Comparison of ENCODE assay signal across 28 cellular contexts in the genomic region with DNA sequence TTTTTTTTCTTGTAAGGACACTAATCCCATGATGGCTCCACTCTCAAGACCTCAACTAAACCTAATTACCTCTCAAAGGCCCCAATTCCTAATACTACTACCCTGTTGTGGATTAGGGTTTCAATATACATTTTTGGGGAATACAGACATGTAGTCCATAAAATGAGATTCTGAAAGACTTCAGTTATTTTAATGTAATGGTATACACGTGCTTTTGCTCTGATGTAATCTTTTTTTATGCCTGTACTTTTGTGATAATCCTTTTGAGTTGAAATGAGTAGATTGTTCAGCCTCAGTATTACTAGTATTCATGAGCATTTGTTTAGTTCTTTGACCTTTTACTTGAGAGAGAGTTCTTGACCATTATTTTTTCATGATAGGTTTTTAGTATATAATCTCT.
"Had no signal": no experiment of that assay in that cellular context is flagged by ENCODE, and none has a peak within 500 bp of the region (broad histone marks: within the 10 kb centered on the region; RNA-seq: fewer than 3 reads in every experiment).

No MANE protein-coding gene starts in this region.

- DNase-seq: hippocampal formation; kidney; left colon; left lung; lower lobe of right lung; mammary epithelial cell; mesendoderm; naive B cell; natural killer cell; nephron progenitor cell; ovary; right lobe of liver; stimulated activated CD4-positive, alpha-beta T cell treated with anti-CD3 and anti-CD28 coated beads, Interleukin-1b, Interleukin-23, amount 100 ng/mL, for 48 hours; stimulated activated CD4-positive, alpha-beta T cell treated with anti-CD3 and anti-CD28 coated beads, Interleukin-2, amount 100 ng/mL, for 48 hours; stimulated activated CD4-positive, alpha-beta T cell treated with anti-CD3 and anti-CD28 coated beads, Interleukin-4, amount 100 ng/mL, for 4 hours; stimulated activated CD8-positive, alpha-beta memory T cell treated with anti-CD3 and anti-CD28 coated beads, Interleukin-4, amount 100 ng/mL, for 48 hours; stimulated activated naive B cell treated with anti-CD40 and anti-IgM and Interleukin-4, amounts not matched to agents 10 μg/mL and 1 μg/mL and 100 μg/mL, for 72 hours; stimulated activated naive CD8-positive, alpha-beta T cell treated with anti-CD3 and anti-CD28 coated beads, Interleukin-15, Interleukin-2, amounts not matched to agents 100 U/mL and 50 U/mL, for 24 hours; tibial artery; trophoblast cell; upper lobe of right lung; uterus had no signal

- H3K27me3 Mint-ChIP-seq: naive B cell; progenitor cell of endocrine pancreas; stimulated activated naive B cell treated with anti-CD40 and anti-IgM and Interleukin-4, amounts not matched to agents 10 μg/mL and 1 μg/mL and 100 μg/mL, for 72 hours had no signal

- H3K4me2 ChIP-seq: smooth muscle cell had no signal

- H3K36me3 ChIP-seq: ovary, upper lobe of right lung, uterus had no signal

- H3K4me1 ChIP-seq: left lung, lower lobe of right lung, right atrium auricular region, suprapubic skin, tibial artery, upper lobe of right lung, uterus had no signal

- H3K4me1 Mint-ChIP-seq: mesothelial cell of epicardium; nephron progenitor cell; stimulated activated naive B cell treated with anti-CD40 and anti-IgM and Interleukin-4, amounts not matched to agents 10 μg/mL and 1 μg/mL and 100 μg/mL, for 72 hours had no signal

- H3K27ac Mint-ChIP-seq: mesothelial cell of epicardium; naive B cell; nephron progenitor cell; progenitor cell of endocrine pancreas; stimulated activated naive B cell treated with anti-CD40 and anti-IgM and Interleukin-4, amounts not matched to agents 10 μg/mL and 1 μg/mL and 100 μg/mL, for 72 hours had no signal

- H3K4me3 ChIP-seq: left lung, lower lobe of right lung, ovary, right atrium auricular region, right lobe of liver, smooth muscle cell, suprapubic skin, thoracic aorta, tibial artery, upper lobe of right lung, uterus had no signal

- H3K9me3 ChIP-seq: left lung, lower lobe of right lung, ovary, right atrium auricular region, right lobe of liver, suprapubic skin, thoracic aorta, tibial artery, upper lobe of right lung, uterus had no signal

- H3K4me3 Mint-ChIP-seq: mesothelial cell of epicardium; naive B cell; natural killer cell; nephron progenitor cell; stimulated activated naive B cell treated with anti-CD40 and anti-IgM and Interleukin-4, amounts not matched to agents 10 μg/mL and 1 μg/mL and 100 μg/mL, for 72 hours had no signal

- H3K9me3 Mint-ChIP-seq: mesothelial cell of epicardium; naive B cell; natural killer cell; nephron progenitor cell; stimulated activated naive B cell treated with anti-CD40 and anti-IgM and Interleukin-4, amounts not matched to agents 10 μg/mL and 1 μg/mL and 100 μg/mL, for 72 hours had no signal

- H3K27me3 ChIP-seq: left lung, ovary, right atrium auricular region, right lobe of liver, suprapubic skin, tibial artery, upper lobe of right lung, uterus had no signal

- H3K27ac ChIP-seq: left lung, lower lobe of right lung, ovary, right atrium auricular region, right lobe of liver, suprapubic skin, thoracic aorta, tibial artery, upper lobe of right lung, uterus had no signal
